In the genomic region with DNA sequence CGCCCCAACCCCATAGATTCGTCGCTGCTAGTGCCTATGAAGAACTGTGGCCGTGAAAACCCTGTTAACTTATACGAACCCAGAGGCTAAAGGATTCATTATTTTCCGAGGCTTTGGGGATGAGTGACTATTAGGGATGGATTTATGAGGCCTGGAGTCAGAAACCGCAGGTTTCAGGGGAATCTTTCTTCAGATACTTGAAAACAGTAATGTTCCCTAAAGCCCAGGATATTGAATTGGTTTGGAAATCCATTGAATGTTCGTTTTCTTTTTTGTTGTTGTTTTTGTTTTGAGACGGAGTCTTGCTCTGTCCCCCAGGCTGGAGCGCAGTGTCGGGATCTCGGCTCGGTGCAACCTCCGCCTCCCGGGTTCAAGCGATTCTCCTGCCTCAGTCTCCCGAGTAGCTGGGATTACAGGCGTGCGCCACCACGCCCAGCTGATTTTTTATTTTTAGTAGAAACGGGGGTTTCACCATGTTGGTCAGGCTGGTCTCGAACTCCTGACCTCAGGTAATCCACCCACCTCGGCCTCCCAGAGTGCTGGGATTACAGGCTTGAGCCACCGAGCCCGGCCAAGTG, we compare ENCODE assay signal across 9 cellular contexts. TPM values are rescaled to one million over a fixed set of nuclear protein-coding genes. Genes with fewer than 3 reads are reported as not detected.
DNase-seq lines count a peak whose midpoint lies in the region; ATAC-seq and TF ChIP-seq lines count a peak whose summit lies in the region.
"Not testable (repeated sequence)": the region's sequence is repeated elsewhere in the genome, so short reads cannot be mapped to it uniquely, and the experiment has no call there.
"Had no signal": no experiment of that assay in that cellular context is flagged by ENCODE, and none has a peak within 500 bp of the region (broad histone marks: within the 10 kb centered on the region; RNA-seq: fewer than 3 reads in every experiment).

No MANE protein-coding gene starts in this region.

- H3K4me3 Mint-ChIP-seq in activated naive CD8-positive, alpha-beta T cell: peak overlapping the region; percentile 96
- peak overlapping the region; percentile 92 to 100 (median 97) for H3K4me3 Mint-ChIP-seq in naive thymus-derived CD8-positive, alpha-beta T cell

- DNase-seq in AG04449 (ENCODE audit: low read depth, low spot score); HCT116 (ENCODE audit: low read depth, low spot score); SK-N-MC (ENCODE audit: low read depth, low spot score); effector memory CD4-positive, alpha-beta T cell; naive thymus-derived CD8-positive, alpha-beta T cell: not testable (repeated sequence)
- DNase-seq in stimulated activated CD4-positive, alpha-beta T cell treated with anti-CD3 and anti-CD28 coated beads, Interleukin-15, amount 100 ng/mL, for 24 hours: peak; percentile 11

- RAD21 ChIA-PET in HCT116 (lab: Charles Lee; ENCODE audit: low non-redundant PET in 1 of 2, low total read pairs in 2 of 2, uncharacterized antibody in 2 of 2, unreplicated experiment in 2 of 2): not testable (repeated sequence)

- H3K9me3 ChIP-seq in HCT116 (ENCODE audit: control insufficient read depth in 1 of 2, insufficient read depth in 1 of 2, low read depth in 1 of 2, low read length in 2 of 2); SK-N-MC (ENCODE audit: low read depth, low read length); effector memory CD4-positive, alpha-beta T cell (ENCODE audit: control insufficient read depth, low read length): not testable (repeated sequence)

- peak overlapping the region; percentile 90 for H3K4me2 ChIP-seq in HCT116 (ENCODE audit: low read length)

- not testable (repeated sequence) for H3K9me2 ChIP-seq in HCT116 (ENCODE audit: insufficient read depth)

- H3K9me3 Mint-ChIP-seq in activated naive CD8-positive, alpha-beta T cell (ENCODE audit: low read depth); naive thymus-derived CD8-positive, alpha-beta T cell: not testable (repeated sequence)

- H3K27ac ChIP-seq in HCT116 (ENCODE audit: low read depth, low read length) (peak overlapping the region; percentile 79), SK-N-MC (peak overlapping the region; percentile 97)
- peak overlapping the region; percentile 85 for H3K27ac ChIP-seq in effector memory CD4-positive, alpha-beta T cell (ENCODE audit: insufficient read depth, low read length, poor library complexity, severe bottlenecking)

- H3K36me3 ChIP-seq in HCT116 (ENCODE audit: control insufficient read depth in 1 of 2, insufficient read depth in 2 of 2, low read length in 2 of 2) (peaks cover 22 to 37% of the 10 kb centered on the region in 2 experiments), SK-N-MC (ENCODE audit: insufficient read depth, low read length) (peaks cover 45% of the 10 kb centered on the region)
- peaks cover 28% of the 10 kb centered on the region for H3K36me3 ChIP-seq in effector memory CD4-positive, alpha-beta T cell (ENCODE audit: control insufficient read depth, insufficient read depth, low read length)

- not testable (repeated sequence) for H3K27me3 ChIP-seq in HCT116 (ENCODE audit: insufficient read depth, low read length); effector memory CD4-positive, alpha-beta T cell (replicated peaks; ENCODE audit: control insufficient read depth, insufficient read depth, low read length, poor library complexity, severe bottlenecking)

- not testable (repeated sequence) for H3K36me3 Mint-ChIP-seq in activated naive CD8-positive, alpha-beta T cell
- H3K36me3 Mint-ChIP-seq in naive thymus-derived CD8-positive, alpha-beta T cell: peaks cover 11 to 40% (median 12%) of the 10 kb centered on the region in 3 donors

- H3K4me3 ChIP-seq in AG04449 (ENCODE audit: low read depth, low read length) (peak overlapping the region; percentile 83), HCT116 (replicated peaks in 1 of 2; ENCODE audit: low read depth in 1 of 2, low read length in 2 of 2) (peak overlapping the region; percentile 86 to 99), SK-N-MC (peak overlapping the region; percentile 89), iPS-11a (ENCODE audit: low read depth, low read length) (peak overlapping the region; percentile 77)
- peak overlapping the region; percentile 73 for H3K4me3 ChIP-seq in effector memory CD4-positive, alpha-beta T cell (ENCODE audit: insufficient read depth, low read depth, low read length, poor library complexity, severe bottlenecking)

- TSS peak; percentile 83 for BruUV-seq in HCT116 (replicated peaks; lab: Mats Ljungman, UMichigan)

- peaks cover 0 to 18% of the 10 kb centered on the region in 2 experiments; a peak in 2 of 4 replicates for H3K4me1 ChIP-seq in HCT116 (ENCODE audit: control insufficient read depth in 1 of 2, insufficient read depth in 2 of 2, low read length in 2 of 2)
- not testable (repeated sequence) for H3K4me1 ChIP-seq in effector memory CD4-positive, alpha-beta T cell (ENCODE audit: control insufficient read depth, insufficient read depth, low read length, poor library complexity, severe bottlenecking)

- POLR2A ChIA-PET in AG04449 (lab: Yijun Ruan, JAX): interaction anchor here (0.9 to 1.5 kb wide), 6 partner anchors 10 to 316 kb away, joined by 3 to 9 read pairs (median 4); a partner anchor contains a TSS
- POLR2A ChIA-PET in HCT116 (lab: Charles Lee): interaction anchor here (0.7 to 1.5 kb wide), 12 partner anchors 10 to 832 kb away, joined by 3 to 15 read pairs (median 4); a partner anchor contains a TSS
- POLR2A ChIA-PET in naive thymus-derived CD8-positive, alpha-beta T cell (lab: Charles Lee): interaction anchor here (0.7 to 5.6 kb wide), 24 partner anchors 11 to 1093 kb away, joined by 3 to 108 read pairs (median 6); a partner anchor contains a TSS

- not testable (repeated sequence) for H2AFZ ChIP-seq in HCT116 (ENCODE audit: low read depth, low read length, poor library complexity, severe bottlenecking)

- intact Hi-C loops in HCT116 (cut with micrococcal nuclease): not testable (repeated sequence)

- H3K9ac ChIP-seq in HCT116 (ENCODE audit: low read length) (peak overlapping the region; percentile 93), SK-N-MC (ENCODE audit: insufficient read length) (peak overlapping the region; percentile 98)

- TF ChIP-seq RAD21 in HCT116 (IDR thresholded peaks at IDR 0.05; ENCODE audit: low read depth): not testable (repeated sequence)

- not testable (repeated sequence) for TF ChIP-seq CTCF in AG04449 (IDR thresholded peaks at IDR 0.05; ENCODE audit: insufficient read depth, low read length, missing control alignments); HCT116 (IDR thresholded peaks at IDR 0.05 in 2 of 3, conservative IDR thresholded peaks at IDR 0.05 in 1 of 3; ENCODE audit: borderline replicate concordance in 1 of 3, insufficient read depth in 1 of 3, low read depth in 2 of 3, low read length in 2 of 3)

- H4K20me1 ChIP-seq in HCT116 (ENCODE audit: insufficient read depth): not testable (repeated sequence)

- peaks cover 53% of the 10 kb centered on the region for H3K79me2 ChIP-seq in HCT116 (ENCODE audit: insufficient read depth, low read length)

- ATAC-seq in HCT116; naive thymus-derived CD8-positive, alpha-beta T cell: not testable (repeated sequence)

- peak overlapping the region; percentile 99 for H3K27ac Mint-ChIP-seq in activated naive CD8-positive, alpha-beta T cell
- H3K27ac Mint-ChIP-seq in naive thymus-derived CD8-positive, alpha-beta T cell: peak overlapping the region; percentile 98 to 100 (median 100)

- CTCF ChIA-PET in AG04449 (lab: Yijun Ruan, JAX) (interaction anchor here (1.6 to 9.0 kb wide), 3 partner anchors 11 to 219 kb away, joined by 4 to 139 read pairs (median 18); a partner anchor contains a TSS), HCT116 (lab: Charles Lee) (interaction anchor here (1.8 kb wide), 1 partner anchor 219 kb away, joined by 13 read pairs; no protein-coding TSS in a partner anchor)

- H3K27me3 Mint-ChIP-seq in activated naive CD8-positive, alpha-beta T cell; naive thymus-derived CD8-positive, alpha-beta T cell: not testable (repeated sequence)

- TF ChIP-seq POLR2A in HCT116 (IDR thresholded peaks at IDR 0.05; ENCODE audit: borderline replicate concordance, extremely low read depth, insufficient read depth, insufficient read length): not testable (repeated sequence)

- peaks cover 23% of the 10 kb centered on the region for H3K4me1 Mint-ChIP-seq in activated naive CD8-positive, alpha-beta T cell (ENCODE audit: low read depth)
- peaks cover 9 to 38% (median 36%) of the 10 kb centered on the region in 4 donors for H3K4me1 Mint-ChIP-seq in naive thymus-derived CD8-positive, alpha-beta T cell

RNA-seq across cellular contexts. Expression of a gene that starts 0.9 kb away (rescaled TPM):
- total RNA-seq in HCT116 (2021; ENCODE audit: unreplicated experiment): 125 TPM
- polyA plus RNA-seq in HCT116 (2012): 55.4 and 72.5 TPM in 2 replicates
- 100 to 1,000 TPM; 113 to 135 TPM for total RNA-seq in naive thymus-derived CD8-positive, alpha-beta T cell
- 10 to 100 TPM; 65.3 to 87.9 (median 67.4) TPM for polyA plus RNA-seq in naive thymus-derived CD8-positive, alpha-beta T cell

RNA-seq across cellular contexts. Expression of a gene that starts 35.5 kb away (rescaled TPM):
- not detected for total RNA-seq in HCT116 (2021; ENCODE audit: unreplicated experiment)
- polyA plus RNA-seq in HCT116 (2012): 0.10 TPM in 1 of 2 replicates, not detected in the other
- total RNA-seq in naive thymus-derived CD8-positive, alpha-beta T cell: not detected
- not detected for polyA plus RNA-seq in naive thymus-derived CD8-positive, alpha-beta T cell
- total RNA-seq: esophagus mucosa had no signal

RNA-seq across cellular contexts. Expression of a gene that starts 49.0 kb away (rescaled TPM):
- total RNA-seq in HCT116 (2021; ENCODE audit: unreplicated experiment): 49.1 TPM
- 55.2 and 60.5 TPM in 2 replicates for polyA plus RNA-seq in HCT116 (2012)
- total RNA-seq in naive thymus-derived CD8-positive, alpha-beta T cell: 100 to 1,000 TPM; 102 to 103 TPM
- polyA plus RNA-seq in naive thymus-derived CD8-positive, alpha-beta T cell: 100 to 1,000 TPM in 2 of 3 donors, 10 to 100 TPM in 1; 90.3 to 158 (median 124) TPM
